Comparison of ENCODE assay signal across 1 cellular context in the genomic region with DNA sequence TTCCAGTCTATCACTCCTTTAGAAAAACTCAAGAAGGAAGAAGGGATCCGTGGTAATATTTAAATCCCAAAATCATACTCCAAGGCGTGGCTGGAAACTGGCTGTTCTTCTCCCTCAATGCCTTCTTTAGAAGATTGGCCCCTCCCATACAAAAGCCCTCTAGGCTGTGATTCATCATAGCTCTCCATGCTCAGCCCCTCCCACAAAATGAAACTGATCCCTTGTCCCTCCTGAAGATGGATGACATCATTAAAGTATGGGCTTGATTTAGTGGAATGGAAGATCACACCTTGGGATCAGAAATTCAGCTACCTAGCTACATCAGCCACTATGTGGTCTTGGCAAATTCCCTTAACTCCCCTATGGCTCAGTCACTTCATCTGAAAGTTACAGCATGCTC.
TF ChIP-seq lines count a peak whose summit lies in the region.

No MANE protein-coding gene starts in this region.

TF ChIP-seq in K562, 482 proteins besides CTCF, POLR2A, EP300 and RAD21:
- no peak for TF ChIP-seq SIN3A (IDR thresholded peaks at IDR 0.05; ENCODE audit: borderline replicate concordance in 2 of 2, control insufficient read depth in 1 of 2, low read depth in 2 of 2, low read length in 2 of 2)
- TF ChIP-seq, protein P1, sequence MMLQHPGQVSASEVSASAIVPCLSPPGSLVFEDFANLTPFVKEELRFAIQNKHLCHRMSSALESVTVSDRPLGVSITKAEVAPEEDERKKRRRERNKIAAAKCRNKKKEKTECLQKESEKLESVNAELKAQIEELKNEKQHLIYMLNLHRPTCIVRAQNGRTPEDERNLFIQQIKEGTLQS (IDR thresholded peaks at IDR 0.05), result peak; percentile 22; the same call in 1 of the 2 replicates
- TF ChIP-seq, protein P1 (CRISPR knock-in tag; conservative IDR thresholded peaks at IDR 0.05), result no peak
